ENCODE assay signal across 11 cellular contexts in genomic region chr16:87854907-87855683, GRCh38. TPM values are rescaled to one million over a fixed set of nuclear protein-coding genes. Genes with fewer than 3 reads are reported as not detected.
A peak's percentile ranks its signal among the peaks of the same experiment; 100 is the strongest.
DNase-seq lines count a peak whose midpoint lies in the region; ATAC-seq, FAIRE-seq and TF ChIP-seq lines count a peak whose summit lies in the region.
"Had no signal": no experiment of that assay in that cellular context is flagged by ENCODE, and none has a peak within 500 bp of the region (broad histone marks: within the 10 kb centered on the region; RNA-seq: fewer than 3 reads in every experiment).

No MANE protein-coding gene starts in this region.

- TF ChIP-seq RAD21 in A549 (conservative IDR thresholded peaks at IDR 0.05 in 1 of 2, IDR thresholded peaks at IDR 0.05 in 1 of 2), result no peak

- peaks cover 98% of the 10 kb centered on the region for H3K79me2 ChIP-seq in mammary epithelial cell (ENCODE audit: insufficient read depth, low read length)

- peaks cover 32% of the 10 kb centered on the region for H3K36me3 ChIP-seq in mammary epithelial cell (ENCODE audit: insufficient read depth, low read length)

- H3K9me3 ChIP-seq in A549, result no peaks in the 10 kb centered on the region
- no peaks in the 10 kb centered on the region for H3K9me3 ChIP-seq in mammary epithelial cell (replicated peaks; ENCODE audit: insufficient read depth, low read length)

- in situ Hi-C loops in mammary epithelial cell (cut with MboI; ENCODE audit: low sequenced_read_pairs in 2 of 2), result loop anchor here in 1 of 2 donors (5.0 kb wide), 1 partner anchor 78 kb away; no protein-coding TSS in a partner anchor

- H3K27me3 Mint-ChIP-seq in IgD-negative memory B cell, result no peaks in the 10 kb centered on the region
- H3K27me3 Mint-ChIP-seq in naive thymus-derived CD8-positive, alpha-beta T cell, result no peaks in the 10 kb centered on the region

- H3K27me3 ChIP-seq in mammary epithelial cell (ENCODE audit: insufficient read depth, low read length), result no peaks in the 10 kb centered on the region

- FAIRE-seq in A549 (lab: Jason Lieb, UNC), result no peak
- FAIRE-seq: endometrium had no signal

- BruUV-seq in mammary epithelial cell (replicated peaks; lab: Mats Ljungman, UMichigan), result no TSS peak

- H3K4me3 Mint-ChIP-seq in IgD-negative memory B cell, result peak overlapping the region in 1 of 4 donors; percentile 90
- peak overlapping the region in 5 of 10 donors; percentile 22 to 69 (median 50) for H3K4me3 Mint-ChIP-seq in naive thymus-derived CD8-positive, alpha-beta T cell

- peak; percentile 4 to 8 for ATAC-seq in A549
- no peak for ATAC-seq in naive thymus-derived CD8-positive, alpha-beta T cell

- TF ChIP-seq CTCF in A549 (IDR thresholded peaks at IDR 0.05) (no peak), mammary epithelial cell (conservative IDR thresholded peaks at IDR 0.05 in 1 of 2, IDR thresholded peaks at IDR 0.05 in 1 of 2; ENCODE audit: extremely low read depth in 1 of 2, insufficient read depth in 1 of 2, low read depth in 1 of 2, low read length in 2 of 2) (no peak)

- peak overlapping the region in 2 of 3 donors; percentile 71 to 94 for H3K27ac Mint-ChIP-seq in IgD-negative memory B cell
- peak overlapping the region in 6 of 10 donors; percentile 61 to 86 (median 82) for H3K27ac Mint-ChIP-seq in naive thymus-derived CD8-positive, alpha-beta T cell

- intact Hi-C loops in mammary epithelial cell (cut with micrococcal nuclease), result no loop called here

- peak overlapping the region; percentile 81 for H3K9ac ChIP-seq in mammary epithelial cell (ENCODE audit: insufficient read depth, low read length)

- DNase-seq in A549 (ENCODE audit: low read depth in 1 of 2, low spot score in 1 of 2) (peak in 1 of 2 experiments; percentile 78), mammary epithelial cell (no peak), NCI-H146 (lab: John Stamatoyannopoulos, UW) (no peak), middle frontal gyrus (ENCODE audit: extremely low spot score, low spot score) (no peak), RKO (ENCODE audit: low spot score) (no peak), dermis blood vessel endothelial cell (no peak)
- DNase-seq in naive thymus-derived CD8-positive, alpha-beta T cell, result no peak
- DNase-seq: DMS79, NCI-H774 had no signal

- TF ChIP-seq POLR2A in A549 (IDR thresholded peaks at IDR 0.05; ENCODE audit: low read length), result no peak

- no peak for TF ChIP-seq EP300 in A549 (IDR thresholded peaks at IDR 0.05)

- peak overlapping the region; percentile 97 to 99 for H3K27ac ChIP-seq in A549
- peak overlapping the region; percentile 86 for H3K27ac ChIP-seq in mammary epithelial cell (ENCODE audit: insufficient read depth, low read depth, low read length)

- POLR2A ChIA-PET in A549 (lab: Yijun Ruan, JAX), result interaction anchor here (1.2 to 3.8 kb wide), 2 partner anchors 10 to 14 kb away, joined by 3 to 23 read pairs; partner anchors contain the start of gene SLC7A5
- POLR2A ChIA-PET in naive thymus-derived CD8-positive, alpha-beta T cell (lab: Charles Lee), result interaction anchor here (0.6 to 2.3 kb wide), 3 partner anchors 14 to 75 kb away, joined by 5 to 19 read pairs (median 7); partner anchors contain the start of gene SLC7A5

- CTCF ChIA-PET in A549 (lab: Yijun Ruan, JAX) (interaction anchor here (0.9 to 15.2 kb wide), 5 partner anchors 9 to 76 kb away, joined by 3 to 246 read pairs (median 19); partner anchors contain the start of gene SLC7A5), mammary epithelial cell (lab: Charles Lee; ENCODE audit: low non-redundant PET) (no interaction called here)

- H3K4me1 Mint-ChIP-seq in IgD-negative memory B cell, result peaks cover 9 to 20% (median 15%) of the 10 kb centered on the region in 3 donors
- peaks cover 4 to 45% (median 26%) of the 10 kb centered on the region in 4 donors for H3K4me1 Mint-ChIP-seq in naive thymus-derived CD8-positive, alpha-beta T cell

- H3K9me3 Mint-ChIP-seq in IgD-negative memory B cell, result no peaks in the 10 kb centered on the region
- H3K9me3 Mint-ChIP-seq in naive thymus-derived CD8-positive, alpha-beta T cell, result no peaks in the 10 kb centered on the region

- peaks cover 6% of the 10 kb centered on the region for H3K36me3 Mint-ChIP-seq in IgD-negative memory B cell
- peaks cover 0 to 6% (median 4%) of the 10 kb centered on the region in 3 donors for H3K36me3 Mint-ChIP-seq in naive thymus-derived CD8-positive, alpha-beta T cell

- WGBS in A549 (ENCODE audit: missing lambda C conversion rate), result 25% methylated on average over 22 of the region's 22 CpGs
- 82% methylated on average over 7 of the region's 22 CpGs for WGBS in mammary epithelial cell (ENCODE audit: low coverage, missing lambda C conversion rate)

- H3K4me2 ChIP-seq in A549 (peak overlapping the region; percentile 79), mammary epithelial cell (ENCODE audit: insufficient read depth, low read depth, low read length) (peak overlapping the region; percentile 61)

- H3K4me3 ChIP-seq in A549 (peak overlapping the region; percentile 77), mammary epithelial cell (replicated peaks in 1 of 3; ENCODE audit: insufficient read depth in 1 of 3, low read depth in 2 of 3, low read length in 3 of 3) (peak overlapping the region in 2 of 3 experiments; percentile 22 to 24)

- H3K4me1 ChIP-seq in A549 (peaks cover 96% of the 10 kb centered on the region), mammary epithelial cell (ENCODE audit: insufficient read depth, low read length) (peaks cover 81% of the 10 kb centered on the region)

- H4K20me1 ChIP-seq in mammary epithelial cell (ENCODE audit: insufficient read depth, low read length), result peaks cover 15% of the 10 kb centered on the region

- H2AFZ ChIP-seq in mammary epithelial cell (ENCODE audit: low read depth, low read length), result no peak overlapping the region

- dilution Hi-C loops in mammary epithelial cell (cut with HindIII; ENCODE audit: low sequenced_read_pairs), result no loop called here

TF ChIP-seq in A549, 52 proteins besides CTCF, POLR2A, EP300 and RAD21 (continues in another document):
- TF ChIP-seq JUN (IDR thresholded peaks at IDR 0.05) (no peak; a peak in 2 of 5 replicates), RNF2 (IDR thresholded peaks at IDR 0.05; ENCODE audit: borderline replicate concordance, low read depth) (no peak), MAFK (IDR thresholded peaks at IDR 0.05; ENCODE audit: partially characterized antibody) (no peak), TP53 (CRISPR knock-in tag; IDR thresholded peaks at IDR 0.05) (no peak), MAX (IDR thresholded peaks at IDR 0.05) (peak; percentile 46; the same call in 1 of the 2 replicates), BHLHE40 (IDR thresholded peaks at IDR 0.05; ENCODE audit: low read depth, low read length) (no peak), HDAC2 (IDR thresholded peaks at IDR 0.05) (no peak), CBX2 (IDR thresholded peaks at IDR 0.05; ENCODE audit: borderline replicate concordance, low read depth) (no peak), HOXB5 (CRISPR knock-in tag; IDR thresholded peaks at IDR 0.05) (no peak)
- TF ChIP-seq, protein P1, sequence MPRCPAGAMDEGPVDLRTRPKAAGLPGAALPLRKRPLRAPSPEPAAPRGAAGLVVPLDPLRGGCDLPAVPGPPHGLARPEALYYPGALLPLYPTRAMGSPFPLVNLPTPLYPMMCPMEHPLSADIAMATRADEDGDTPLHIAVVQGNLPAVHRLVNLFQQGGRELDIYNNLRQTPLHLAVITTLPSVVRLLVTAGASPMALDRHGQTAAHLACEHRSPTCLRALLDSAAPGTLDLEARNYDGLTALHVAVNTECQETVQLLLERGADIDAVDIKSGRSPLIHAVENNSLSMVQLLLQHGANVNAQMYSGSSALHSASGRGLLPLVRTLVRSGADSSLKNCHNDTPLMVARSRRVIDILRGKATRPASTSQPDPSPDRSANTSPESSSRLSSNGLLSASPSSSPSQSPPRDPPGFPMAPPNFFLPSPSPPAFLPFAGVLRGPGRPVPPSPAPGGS (IDR thresholded peaks at IDR 0.05), result no peak
- TF ChIP-seq, protein P2, sequence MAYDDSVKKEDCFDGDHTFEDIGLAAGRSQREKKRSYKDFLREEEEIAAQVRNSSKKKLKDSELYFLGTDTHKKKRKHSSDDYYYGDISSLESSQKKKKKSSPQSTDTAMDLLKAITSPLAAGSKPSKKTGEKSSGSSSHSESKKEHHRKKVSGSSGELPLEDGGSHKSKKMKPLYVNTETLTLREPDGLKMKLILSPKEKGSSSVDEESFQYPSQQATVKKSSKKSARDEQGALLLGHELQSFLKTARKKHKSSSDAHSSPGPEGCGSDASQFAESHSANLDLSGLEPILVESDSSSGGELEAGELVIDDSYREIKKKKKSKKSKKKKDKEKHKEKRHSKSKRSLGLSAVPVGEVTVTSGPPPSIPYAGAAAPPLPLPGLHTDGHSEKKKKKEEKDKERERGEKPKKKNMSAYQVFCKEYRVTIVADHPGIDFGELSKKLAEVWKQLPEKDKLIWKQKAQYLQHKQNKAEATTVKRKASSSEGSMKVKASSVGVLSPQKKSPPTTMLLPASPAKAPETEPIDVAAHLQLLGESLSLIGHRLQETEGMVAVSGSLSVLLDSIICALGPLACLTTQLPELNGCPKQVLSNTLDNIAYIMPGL (CRISPR knock-in tag; IDR thresholded peaks at IDR 0.05; ENCODE audit: borderline replicate concordance), result no peak
- TF ChIP-seq, protein P3, sequence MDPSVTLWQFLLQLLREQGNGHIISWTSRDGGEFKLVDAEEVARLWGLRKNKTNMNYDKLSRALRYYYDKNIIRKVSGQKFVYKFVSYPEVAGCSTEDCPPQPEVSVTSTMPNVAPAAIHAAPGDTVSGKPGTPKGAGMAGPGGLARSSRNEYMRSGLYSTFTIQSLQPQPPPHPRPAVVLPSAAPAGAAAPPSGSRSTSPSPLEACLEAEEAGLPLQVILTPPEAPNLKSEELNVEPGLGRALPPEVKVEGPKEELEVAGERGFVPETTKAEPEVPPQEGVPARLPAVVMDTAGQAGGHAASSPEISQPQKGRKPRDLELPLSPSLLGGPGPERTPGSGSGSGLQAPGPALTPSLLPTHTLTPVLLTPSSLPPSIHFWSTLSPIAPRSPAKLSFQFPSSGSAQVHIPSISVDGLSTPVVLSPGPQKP (IDR thresholded peaks at IDR 0.05; ENCODE audit: low read depth, low read length), result no peak

RNA-seq across cellular contexts. Expression of gene SLC7A5, which starts 14.2 kb away (rescaled TPM):
- polyA plus RNA-seq in A549 (2011; rRNA removed) (265 and 326 TPM in 2 replicates), A549 (2017; fragmentation: RNase III; extraction: RNeasy Plus Mini Kit Qiagen cat#74134 plus additional on column Dnase treatment) (903 to 1,096 TPM (median 972 TPM) in 3 replicates), IgD-negative memory B cell (6.9 TPM), mammary epithelial cell (680 TPM)
- 971 and 1,312 TPM in 2 replicates for polyA plus RNA-seq in A549 (2012; cell fraction: cytosol; rRNA removed)
- 1,440 and 1,925 TPM in 2 replicates for polyA plus RNA-seq in A549 (2012; cell fraction: nucleus; rRNA removed)
- polyA minus RNA-seq in A549 (2011; rRNA and poly(A)+ RNA removed), result 237 and 354 TPM in 2 replicates
- total RNA-seq in mammary epithelial cell (1,000 to 10,000 TPM; 1,822 to 2,475 TPM), dermis blood vessel endothelial cell (5.1 and 7.8 TPM in 2 replicates)
- 936 TPM for polyA minus RNA-seq in mammary epithelial cell
- 10 to 100 TPM; 18.0 to 20.7 TPM for total RNA-seq in naive thymus-derived CD8-positive, alpha-beta T cell
- 1 to 10 TPM; 2.0 to 3.6 (median 3.2) TPM for polyA plus RNA-seq in naive thymus-derived CD8-positive, alpha-beta T cell

Comparison
In these comparisons a context has a peak if more than half of its experiments do, and no peak if none do; other contexts are left out.
1. ATAC-seq: peak in A549 (2 of 2); none in naive thymus-derived CD8-positive, alpha-beta T cell (0 of 2).
2. RNA of gene SLC7A5, which starts 14.2 kb away (polyA plus RNA-seq): 265 to 1,925 TPM in A549 and 680 TPM in mammary epithelial cell (single experiment); 6.9 TPM in IgD-negative memory B cell (single experiment) and 2.0 to 3.6 TPM in naive thymus-derived CD8-positive, alpha-beta T cell; every median in the first group is over 10 times any median in the second.